In genomic region chr3:39150170-39150802, GRCh38 we compare ENCODE assay signal across 9 cellular contexts. TPM values are rescaled to one million over a fixed set of nuclear protein-coding genes. Genes with fewer than 3 reads are reported as not detected.
A peak's percentile ranks its signal among the peaks of the same experiment; 100 is the strongest.
DNase-seq lines count a peak whose midpoint lies in the region; ATAC-seq, FAIRE-seq and TF ChIP-seq lines count a peak whose summit lies in the region.
"Had no signal": no experiment of that assay in that cellular context is flagged by ENCODE, and none has a peak within 500 bp of the region (broad histone marks: within the 10 kb centered on the region; RNA-seq: fewer than 3 reads in every experiment).

No MANE protein-coding gene starts in this region.

- H3K36me3 Mint-ChIP-seq in astrocyte (ENCODE audit: low read depth, unreplicated experiment), result peaks cover 18% of the 10 kb centered on the region
- H3K36me3 Mint-ChIP-seq in memory B cell, result peaks cover 4% of the 10 kb centered on the region

- H3K4me2 ChIP-seq in astrocyte (ENCODE audit: low read length), result peak overlapping the region; percentile 98

- H3K4me1 ChIP-seq in BE2C, result peaks cover 44% of the 10 kb centered on the region
- peaks cover 71% of the 10 kb centered on the region for H3K4me1 ChIP-seq in HUES6 (ENCODE audit: control insufficient read depth, insufficient read depth, low read length)
- H3K4me1 ChIP-seq in astrocyte (ENCODE audit: insufficient read depth, low read length), result peaks cover 70% of the 10 kb centered on the region

- H3K36me3 ChIP-seq in BE2C (no peaks in the 10 kb centered on the region), HUES6 (ENCODE audit: control insufficient read depth, insufficient read depth, low read length) (peaks cover 16% of the 10 kb centered on the region), astrocyte (ENCODE audit: insufficient read depth, low read length) (peaks cover 12% of the 10 kb centered on the region)

- TF ChIP-seq CTCF in BE2C (IDR thresholded peaks at IDR 0.05; ENCODE audit: low read depth, low read length), result no peak; the same call in 1 of the 2 replicates
- no peak for TF ChIP-seq CTCF in astrocyte (IDR thresholded peaks at IDR 0.05; ENCODE audit: insufficient read depth, low read depth, low read length)

- H3K27me3 Mint-ChIP-seq in astrocyte (ENCODE audit: low read depth, unreplicated experiment), result no peaks in the 10 kb centered on the region
- H3K27me3 Mint-ChIP-seq in memory B cell, result no peaks in the 10 kb centered on the region

- DNase-seq in BE2C, result peak; percentile 58
- no peak for DNase-seq in astrocyte (ENCODE audit: low read depth)
- DNase-seq in memory B cell (ENCODE audit: low spot score in 2 of 2), result no peak
- no peak for DNase-seq in RCC 7860 (ENCODE audit: low spot score)
- DNase-seq in HPDE6-E6E7 (ENCODE audit: extremely low spot score), result no peak
- DNase-seq in hippocampal formation (lab: John Stamatoyannopoulos, UW), result no peak

- H3K9ac ChIP-seq in HUES6 (ENCODE audit: low read length) (peak overlapping the region; percentile 91), astrocyte (ENCODE audit: low read length) (peak overlapping the region; percentile 99)

- H2AFZ ChIP-seq in astrocyte (ENCODE audit: low read depth, low read length), result no peak overlapping the region

- peaks cover 71% of the 10 kb centered on the region for H4K20me1 ChIP-seq in astrocyte (ENCODE audit: insufficient read depth, low read length)

- H3K27me3 ChIP-seq in BE2C, result no peaks in the 10 kb centered on the region
- H3K27me3 ChIP-seq in HUES6 (ENCODE audit: control insufficient read depth, insufficient read depth, low read length), result no peaks in the 10 kb centered on the region
- H3K27me3 ChIP-seq in astrocyte (ENCODE audit: insufficient read depth, low read length), result no peaks in the 10 kb centered on the region

- H3K4me3 ChIP-seq in BE2C (ENCODE audit: low read depth, low read length), result peak overlapping the region; percentile 68
- H3K4me3 ChIP-seq in HUES6 (ENCODE audit: low read depth, low read length), result peak overlapping the region; percentile 84
- peak overlapping the region; percentile 89 for H3K4me3 ChIP-seq in astrocyte (ENCODE audit: insufficient read depth, low read depth, low read length)

- no peak for FAIRE-seq in astrocyte (lab: Jason Lieb, UNC)
- no peak for FAIRE-seq in RCC 7860 (lab: Jason Lieb, UNC)

- H3K27ac ChIP-seq in HUES6 (ENCODE audit: low read depth, low read length) (peak overlapping the region; percentile 87; the same call in 1 of the 2 replicates), astrocyte (ENCODE audit: low read depth, low read length) (peak overlapping the region; percentile 100)

- H3K4me3 Mint-ChIP-seq in astrocyte (ENCODE audit: unreplicated experiment), result peak overlapping the region; percentile 94
- peak overlapping the region; percentile 91 for H3K4me3 Mint-ChIP-seq in memory B cell

- no peaks in the 10 kb centered on the region for H3K9me3 Mint-ChIP-seq in astrocyte (ENCODE audit: unreplicated experiment)
- no peaks in the 10 kb centered on the region for H3K9me3 Mint-ChIP-seq in memory B cell

- H3K9me3 ChIP-seq in BE2C (no peaks in the 10 kb centered on the region), HUES6 (ENCODE audit: control insufficient read depth, insufficient read depth, low read depth, low read length) (no peaks in the 10 kb centered on the region), astrocyte (ENCODE audit: insufficient read depth, low read depth, low read length) (no peaks in the 10 kb centered on the region)

- H3K79me2 ChIP-seq in astrocyte (ENCODE audit: insufficient read depth, low read length), result peaks cover 80% of the 10 kb centered on the region

- ATAC-seq in memory B cell (ENCODE audit: low read depth) (no peak), GM21825 (IDR thresholded peaks at IDR 0.05; ENCODE audit: unreplicated experiment) (no peak)

- peak overlapping the region; percentile 98 for H3K27ac Mint-ChIP-seq in astrocyte (ENCODE audit: unreplicated experiment)
- H3K27ac Mint-ChIP-seq in memory B cell, result peak overlapping the region; percentile 94

- H3K4me1 Mint-ChIP-seq in astrocyte (ENCODE audit: low read depth, unreplicated experiment), result peaks cover 61% of the 10 kb centered on the region
- peaks cover 67% of the 10 kb centered on the region for H3K4me1 Mint-ChIP-seq in memory B cell

RNA-seq across cellular contexts. Expression of gene CSRNP1, which starts 3.1 kb away (rescaled TPM):
- polyA plus RNA-seq in BE2C (2012; ENCODE audit: insufficient read depth, insufficient read length, low read depth), result 36.7 TPM
- total RNA-seq in astrocyte, result 42.3 and 47.0 TPM in 2 replicates

RNA-seq across cellular contexts. Expression of gene XIRP1, which starts 42.1 kb away (rescaled TPM):
- polyA plus RNA-seq in BE2C (2012; ENCODE audit: insufficient read depth, insufficient read length, low read depth), result not detected
- total RNA-seq in astrocyte, result 1.1 and 1.5 TPM in 2 replicates
- total RNA-seq: renal cortical epithelial cell had no signal

RNA-seq across cellular contexts. Expression of gene TTC21A, which starts 42.8 kb away (rescaled TPM):
- 4.8 TPM for polyA plus RNA-seq in BE2C (2012; ENCODE audit: insufficient read depth, insufficient read length, low read depth)
- total RNA-seq in astrocyte, result 3.9 and 4.1 TPM in 2 replicates

RNA-seq across cellular contexts. Expression of gene GORASP1, which starts 42.9 kb away (rescaled TPM):
- 65.7 TPM for polyA plus RNA-seq in BE2C (2012; ENCODE audit: insufficient read depth, insufficient read length, low read depth)
- total RNA-seq in astrocyte, result 39.5 and 45.6 TPM in 2 replicates
